7 cellular contexts compared by ENCODE assay signal in genomic region chr12:129079719-129080118, GRCh38.
"Had no signal": no experiment of that assay in that cellular context is flagged by ENCODE, and none has a peak within 500 bp of the region (broad histone marks: within the 10 kb centered on the region; RNA-seq: fewer than 3 reads in every experiment).

No MANE protein-coding gene starts in this region.

- ATAC-seq: GM23338 had no signal

- H3K4me3 ChIP-seq: GM23338 had no signal

- H3K9me3 Mint-ChIP-seq: H9 had no signal

- H3K27ac ChIP-seq: KMS-11 had no signal

- H3K4me1 Mint-ChIP-seq: GM23338, H9 had no signal

- DNase-seq: H9, HCEC 1CT, IMR-90, Karpas-422, KBM-7 had no signal

- H3K9ac ChIP-seq: KMS-11 had no signal

- H3K27ac Mint-ChIP-seq: GM23338, H9 had no signal

- H2AFZ ChIP-seq: GM23338 had no signal

- H3K4me2 ChIP-seq: GM23338, KMS-11 had no signal

- H3K4me3 Mint-ChIP-seq: GM23338, H9 had no signal
